In genomic region chr14:70885343-70886014, GRCh38 we compare ENCODE assay signal across 1 cellular context.
TF ChIP-seq lines count a peak whose summit lies in the region.

No MANE protein-coding gene starts in this region.

TF ChIP-seq in IMR-90, 13 proteins besides CTCF, POLR2A, EP300 and RAD21 (continued from another document):
- TF ChIP-seq BHLHE40 (IDR thresholded peaks at IDR 0.05; ENCODE audit: low read depth, low read length): no peak
- TF ChIP-seq ELK1 (IDR thresholded peaks at IDR 0.05; ENCODE audit: borderline replicate concordance, low read depth, low read length): no peak
